8 cellular contexts compared by ENCODE assay signal in genomic region chr12:12999959-13000615, GRCh38. TPM values are rescaled to one million over a fixed set of nuclear protein-coding genes. Genes with fewer than 3 reads are reported as not detected.
DNase-seq lines count a peak whose midpoint lies in the region; ATAC-seq and TF ChIP-seq lines count a peak whose summit lies in the region.

A gene with protein sequence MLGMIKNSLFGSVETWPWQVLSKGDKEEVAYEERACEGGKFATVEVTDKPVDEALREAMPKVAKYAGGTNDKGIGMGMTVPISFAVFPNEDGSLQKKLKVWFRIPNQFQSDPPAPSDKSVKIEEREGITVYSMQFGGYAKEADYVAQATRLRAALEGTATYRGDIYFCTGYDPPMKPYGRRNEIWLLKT (minus strand): TSS chr12:13000265. CDS start chr12:13000114, 151 bp downstream.

- H3K9me3 Mint-ChIP-seq in activated B cell treated with CpG ODN at 0.5 μM for 24 hours, result no peaks in the 10 kb centered on the region

- CTCF ChIA-PET in activated B cell treated with CpG ODN at 0.5 μM for 24 hours (lab: Charles Lee) (no interaction called here), mammary epithelial cell (lab: Charles Lee; ENCODE audit: low non-redundant PET) (no interaction called here)

- peak; percentile 85 for ATAC-seq in GM18868 (IDR thresholded peaks at IDR 0.05; ENCODE audit: unreplicated experiment)
- peak; percentile 90 for ATAC-seq in HG03139 (IDR thresholded peaks at IDR 0.05; ENCODE audit: unreplicated experiment)
- ATAC-seq in activated B cell treated with CpG ODN at 0.5 μM for 24 hours (ENCODE audit: low read depth), result peak; percentile 92

- H3K36me3 Mint-ChIP-seq in activated B cell treated with CpG ODN at 0.5 μM for 24 hours (ENCODE audit: low read depth), result no peaks in the 10 kb centered on the region

- DNase-seq in 8988T (peak; percentile 81), NCI-H2196 treated with DMSO at 0.1 percent for 48 hours (lab: John Stamatoyannopoulos, UW; ENCODE audit: unreplicated experiment) (peak; percentile 62), activated B cell treated with CpG ODN at 0.5 μM for 24 hours (peak; percentile 97), mammary epithelial cell (peak; percentile 86), iPS-NIHi11 (ENCODE audit: low spot score) (peak; percentile 98)

- H3K4me3 Mint-ChIP-seq in activated B cell treated with CpG ODN at 0.5 μM for 24 hours, result peak within 1 kb of the TSS; percentile 87

- WGBS in mammary epithelial cell (ENCODE audit: low coverage, missing lambda C conversion rate), result 0% methylated on average over 9 of the region's 69 CpGs

- H3K4me3 ChIP-seq in mammary epithelial cell (replicated peaks in 1 of 3; ENCODE audit: insufficient read depth in 1 of 3, low read depth in 2 of 3, low read length in 3 of 3) (peak within 1 kb of the TSS; percentile 81 to 94 (median 82)), skin epidermis (peak within 1 kb of the TSS; percentile 46 to 82 (median 75))

- no peaks in the 10 kb centered on the region for H3K9me3 ChIP-seq in mammary epithelial cell (replicated peaks; ENCODE audit: insufficient read depth, low read length)

- peak within 1 kb of the TSS; percentile 95 for H3K4me2 ChIP-seq in mammary epithelial cell (ENCODE audit: insufficient read depth, low read depth, low read length)

- peak within 1 kb of the TSS; percentile 84 for H3K27ac Mint-ChIP-seq in activated B cell treated with CpG ODN at 0.5 μM for 24 hours

- dilution Hi-C loops in mammary epithelial cell (cut with HindIII; ENCODE audit: low sequenced_read_pairs), result loop anchor here (25.0 kb wide), 1 partner anchor 212 kb away; no protein-coding TSS in a partner anchor

- H3K27ac ChIP-seq in mammary epithelial cell (ENCODE audit: insufficient read depth, low read depth, low read length), result peak within 1 kb of the TSS; percentile 72
- H3K27ac ChIP-seq in skin epidermis, result peak within 1 kb of the TSS; percentile 61 to 96 (median 90)

- POLR2A ChIA-PET in activated B cell treated with CpG ODN at 0.5 μM for 24 hours (lab: Charles Lee), result interaction anchor here (1.1 kb wide), 1 partner anchor 643 kb away, joined by 3 read pairs; no protein-coding TSS in a partner anchor

- peaks cover 19% of the 10 kb centered on the region for H3K4me1 ChIP-seq in mammary epithelial cell (ENCODE audit: insufficient read depth, low read length)

- intact Hi-C loops in activated B cell treated with CpG ODN at 0.5 μM for 24 hours (cut with micrococcal nuclease) (loop anchor here (1.0 to 5.0 kb wide), 11 partner anchors 44 to 1157 kb away; partner anchors contain the start of genes BORCS5, CREBL2, DDX47 and EMP1), mammary epithelial cell (cut with micrococcal nuclease) (loop anchor here (1.0 to 5.0 kb wide), 3 partner anchors 23 to 1367 kb away; partner anchors contain the start of gene ATF7IP)

- peaks cover 27% of the 10 kb centered on the region for H3K4me1 Mint-ChIP-seq in activated B cell treated with CpG ODN at 0.5 μM for 24 hours

- TF ChIP-seq CTCF in activated B cell treated with CpG ODN at 0.5 μM for 24 hours (IDR thresholded peaks at IDR 0.05) (no peak), mammary epithelial cell (conservative IDR thresholded peaks at IDR 0.05 in 1 of 2, IDR thresholded peaks at IDR 0.05 in 1 of 2; ENCODE audit: extremely low read depth in 1 of 2, insufficient read depth in 1 of 2, low read depth in 1 of 2, low read length in 2 of 2) (no peak)

- peak within 1 kb of the TSS; percentile 91 for H2AFZ ChIP-seq in mammary epithelial cell (ENCODE audit: low read depth, low read length)

- no peaks in the 10 kb centered on the region for H3K36me3 ChIP-seq in mammary epithelial cell (ENCODE audit: insufficient read depth, low read length)

- H3K79me2 ChIP-seq in mammary epithelial cell (ENCODE audit: insufficient read depth, low read length), result peaks cover 44% of the 10 kb centered on the region

- H3K9ac ChIP-seq in mammary epithelial cell (ENCODE audit: insufficient read depth, low read length), result peak within 1 kb of the TSS; percentile 79

- no peaks in the 10 kb centered on the region for H3K27me3 ChIP-seq in mammary epithelial cell (ENCODE audit: insufficient read depth, low read length)

- BruUV-seq in mammary epithelial cell (replicated peaks; lab: Mats Ljungman, UMichigan), result no TSS peak

- H3K27me3 Mint-ChIP-seq in activated B cell treated with CpG ODN at 0.5 μM for 24 hours, result no peaks in the 10 kb centered on the region

- H4K20me1 ChIP-seq in mammary epithelial cell (ENCODE audit: insufficient read depth, low read length), result no peaks in the 10 kb centered on the region

- in situ Hi-C loops in mammary epithelial cell (cut with MboI; ENCODE audit: low sequenced_read_pairs in 2 of 2), result loop anchor here (10.0 to 25.0 kb wide), 3 partner anchors 163 to 215 kb away; no protein-coding TSS in a partner anchor

RNA-seq across cellular contexts. Expression of the gene that starts here (rescaled TPM):
- total RNA-seq in activated B cell treated with CpG ODN at 0.5 μM for 24 hours, result 9.7 and 12.0 TPM in 2 replicates
- 10 to 100 TPM; 13.5 to 36.5 TPM for total RNA-seq in mammary epithelial cell
- polyA plus RNA-seq in mammary epithelial cell, result 26.4 TPM
- 41.7 TPM for polyA minus RNA-seq in mammary epithelial cell

Comparison
In these comparisons a context has a peak if more than half of its experiments do, and no peak if none do; other contexts are left out.
1. Peak in every context shown above with its lines: DNase-seq, ATAC-seq, H3K4me3 ChIP-seq and H3K27ac ChIP-seq.